Comparison of ENCODE assay signal across 29 cellular contexts in genomic region chr12:64053117-64053516, GRCh38.
"Had no signal": no experiment of that assay in that cellular context is flagged by ENCODE, and none has a peak within 500 bp of the region (broad histone marks: within the 10 kb centered on the region; RNA-seq: fewer than 3 reads in every experiment).

No MANE protein-coding gene starts in this region.

- H3K4me3 ChIP-seq: body of pancreas, esophagus muscularis mucosa, gastrocnemius medialis, heart left ventricle had no signal

- H3K4me1 ChIP-seq: body of pancreas, esophagus muscularis mucosa, foreskin keratinocyte, gastrocnemius medialis, heart left ventricle had no signal

- DNase-seq: activated B cell treated with CpG ODN at 0.5 μM for 24 hours; activated CD4-positive, alpha-beta T cell treated with anti-CD3 and anti-CD28 coated beads for 48 hours; activated CD4-positive, alpha-beta T cell treated with anti-CD3 and anti-CD28 coated beads, Interleukin-2, amount 50 U/mL, for 1 hour; activated CD4-positive, alpha-beta T cell treated with anti-CD3 and anti-CD28 coated beads, Interleukin-2, amount 50 U/mL, for 48 hours; activated CD8-positive, alpha-beta memory T cell treated with anti-CD3 and anti-CD28 coated beads for 24 hours; activated CD8-positive, alpha-beta T cell treated with anti-CD3 and anti-CD28 coated beads for 36 hours; activated effector memory CD4-positive, alpha-beta T cell treated with Interleukin-2 at 50 U/mL for 16 hours; activated gamma-delta T cell treated with Interleukin-2 at 50 U/mL for 16 hours; activated naive CD4-positive, alpha-beta T cell treated with anti-CD3 and anti-CD28 coated beads, Interleukin-2, amount 50 U/mL, for 16 hours; activated naive CD4-positive, alpha-beta T cell treated with Interleukin-2 at 50 U/mL for 16 hours; activated T-cell treated with anti-CD3 and anti-CD28 coated beads, Interleukin-2, amount 50 U/mL, for 4 hours; amniotic stem cell; aorta; body of pancreas; caudate nucleus; cortex of kidney; dermis blood vessel endothelial cell; effector CD4-positive, alpha-beta T cell; effector memory CD8-positive, alpha-beta T cell; erythroblast; foreskin keratinocyte; gastrocnemius medialis; glutamatergic neuron; heart left ventricle; T1000; WERI-Rb-1 had no signal

- H3K9me3 ChIP-seq: body of pancreas had no signal

- H3K36me3 ChIP-seq: gastrocnemius medialis, heart left ventricle, WERI-Rb-1 had no signal

- ATAC-seq: activated CD4-positive, CD25-positive, alpha-beta regulatory T cell treated with anti-CD3 and anti-CD28 coated beads, Interleukin-2, amount 50 U/mL, for 24 hours; activated CD8-positive, alpha-beta T cell treated with anti-CD3 and anti-CD28 coated beads for 36 hours; activated T-cell treated with anti-CD3 and anti-CD28 coated beads, Interleukin-2, amount 50 U/mL, for 4 hours; activated T-helper 17 cell treated with anti-CD3 and anti-CD28 coated beads, Interleukin-2, amount 50 U/mL, for 72 hours; body of pancreas; effector memory CD8-positive, alpha-beta T cell; foreskin keratinocyte; gastrocnemius medialis; heart left ventricle had no signal
